6 cellular contexts compared by ENCODE assay signal in the genomic region with DNA sequence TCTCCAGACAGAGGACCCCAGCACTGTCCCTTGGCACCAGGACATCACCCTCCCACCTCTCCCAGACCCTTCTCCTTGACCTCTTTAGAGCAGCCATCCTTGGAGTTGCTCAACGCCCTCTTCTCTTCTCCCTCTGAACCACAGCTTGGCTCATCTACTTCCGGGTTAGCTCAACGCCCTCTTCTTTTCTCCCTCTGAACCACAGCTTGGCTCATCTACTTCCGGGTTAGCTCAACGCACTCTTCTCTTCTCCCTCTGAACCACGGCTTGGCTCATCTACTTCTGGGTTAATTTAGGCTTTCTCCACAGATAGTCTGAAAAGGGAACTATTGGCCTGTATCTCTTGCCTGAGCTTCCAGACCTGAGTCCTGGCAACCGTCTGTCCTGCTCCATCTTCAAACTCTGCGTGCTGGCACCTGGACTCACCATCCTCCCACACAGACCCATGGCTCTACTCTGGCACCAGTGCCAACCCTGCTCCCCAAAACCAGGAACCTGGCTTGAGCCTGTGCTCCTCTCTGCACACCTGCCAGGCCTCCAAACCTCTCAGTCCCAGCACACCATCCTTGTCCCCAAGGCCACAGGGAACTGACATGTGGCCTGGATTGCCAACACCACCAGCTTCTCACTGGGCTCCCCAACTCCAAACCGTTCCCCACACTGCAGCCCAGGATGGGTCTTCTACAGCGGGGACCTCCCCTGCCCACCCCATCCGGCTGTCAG. TPM values are rescaled to one million over a fixed set of nuclear protein-coding genes. Genes with fewer than 3 reads are reported as not detected.
A peak's percentile ranks its signal among the peaks of the same experiment; 100 is the strongest.
DNase-seq lines count a peak whose midpoint lies in the region; ATAC-seq, FAIRE-seq and TF ChIP-seq lines count a peak whose summit lies in the region.

No MANE protein-coding gene starts in this region.

- H2AFZ ChIP-seq in astrocyte (ENCODE audit: low read depth, low read length) = no peak overlapping the region

- H3K9me3 Mint-ChIP-seq in astrocyte (ENCODE audit: unreplicated experiment) (peaks cover 2% of the 10 kb centered on the region), osteocyte (ENCODE audit: unreplicated experiment) (no peaks in the 10 kb centered on the region)

- peak; percentile 55 for DNase-seq in HT-29 (ENCODE audit: low spot score)
- no peak for DNase-seq in astrocyte (ENCODE audit: low read depth)
- DNase-seq in osteocyte (ENCODE audit: extremely low spot score, unreplicated experiment) = no peak
- DNase-seq in G401 (ENCODE audit: low spot score) = no peak
- DNase-seq in islet precursor cell = no peak

- H3K4me3 Mint-ChIP-seq in astrocyte (ENCODE audit: unreplicated experiment) = peak overlapping the region; percentile 77
- H3K4me3 Mint-ChIP-seq in osteocyte (ENCODE audit: unreplicated experiment) = peak overlapping the region; percentile 50

- peak overlapping the region; percentile 75 for H3K4me2 ChIP-seq in astrocyte (ENCODE audit: low read length)

- no peaks in the 10 kb centered on the region for H3K9me3 ChIP-seq in astrocyte (ENCODE audit: insufficient read depth, low read depth, low read length)

- H3K27me3 Mint-ChIP-seq in astrocyte (ENCODE audit: low read depth, unreplicated experiment) = no peaks in the 10 kb centered on the region
- H3K27me3 Mint-ChIP-seq in osteocyte (ENCODE audit: unreplicated experiment) = no peaks in the 10 kb centered on the region

- peak overlapping the region; percentile 25 for H3K4me3 ChIP-seq in astrocyte (ENCODE audit: insufficient read depth, low read depth, low read length)

- H3K27me3 ChIP-seq in astrocyte (ENCODE audit: insufficient read depth, low read length) = no peaks in the 10 kb centered on the region

- H3K27ac Mint-ChIP-seq in astrocyte (ENCODE audit: unreplicated experiment) = peak overlapping the region; percentile 97
- peak overlapping the region; percentile 92 for H3K27ac Mint-ChIP-seq in osteocyte (ENCODE audit: unreplicated experiment)

- peaks cover 61% of the 10 kb centered on the region for H3K79me2 ChIP-seq in astrocyte (ENCODE audit: insufficient read depth, low read length)

- no peak for FAIRE-seq in astrocyte (lab: Jason Lieb, UNC)

- H3K36me3 ChIP-seq in astrocyte (ENCODE audit: insufficient read depth, low read length) = peaks cover 10% of the 10 kb centered on the region

- H3K9ac ChIP-seq in astrocyte (ENCODE audit: low read length) = peak overlapping the region; percentile 51

- H3K27ac ChIP-seq in astrocyte (ENCODE audit: low read depth, low read length) = peak overlapping the region; percentile 85

- H4K20me1 ChIP-seq in astrocyte (ENCODE audit: insufficient read depth, low read length) = peaks cover 18% of the 10 kb centered on the region

- H3K4me1 ChIP-seq in astrocyte (ENCODE audit: insufficient read depth, low read length) = peaks cover 62% of the 10 kb centered on the region

- in situ Hi-C loops in G401 (cut with HindIII; ENCODE audit: low sequenced_read_pairs) = no loop called here

- no peak for TF ChIP-seq CTCF in astrocyte (IDR thresholded peaks at IDR 0.05; ENCODE audit: insufficient read depth, low read depth, low read length)
- TF ChIP-seq CTCF in osteocyte (IDR thresholded peaks at IDR 0.05) = no peak

- peaks cover 62% of the 10 kb centered on the region for H3K4me1 Mint-ChIP-seq in astrocyte (ENCODE audit: low read depth, unreplicated experiment)
- peaks cover 77% of the 10 kb centered on the region for H3K4me1 Mint-ChIP-seq in osteocyte (ENCODE audit: unreplicated experiment)

- H3K36me3 Mint-ChIP-seq in astrocyte (ENCODE audit: low read depth, unreplicated experiment) (peaks cover 47% of the 10 kb centered on the region), osteocyte (ENCODE audit: unreplicated experiment) (peaks cover 40% of the 10 kb centered on the region)

- no peak for ATAC-seq in HG02588 (IDR thresholded peaks at IDR 0.05; ENCODE audit: unreplicated experiment)

RNA-seq across cellular contexts. Expression of a gene that starts 25.3 kb away (rescaled TPM):
- total RNA-seq in HT-29 (2014; rRNA removed; shearing (Covaris generic)) = 67.5 and 70.9 TPM in 2 replicates
- 35.8 and 38.9 TPM in 2 replicates for total RNA-seq in astrocyte
- 63.0 and 64.6 TPM in 2 replicates for total RNA-seq in osteocyte
- total RNA-seq in G401 (2014; rRNA removed; shearing (Covaris generic)) = 37.1 and 44.6 TPM in 2 replicates

RNA-seq across cellular contexts. Expression of a gene that starts 49.3 kb away (rescaled TPM):
- total RNA-seq in HT-29 (2014; rRNA removed; shearing (Covaris generic)) = 4.3 and 4.7 TPM in 2 replicates
- 5.6 and 8.0 TPM in 2 replicates for total RNA-seq in astrocyte
- 3.0 and 3.7 TPM in 2 replicates for total RNA-seq in osteocyte
- 0.80 and 1.4 TPM in 2 replicates for total RNA-seq in G401 (2014; rRNA removed; shearing (Covaris generic))

RNA-seq across cellular contexts. Expression of a gene that starts 59.5 kb away (rescaled TPM):
- total RNA-seq in HT-29 (2014; rRNA removed; shearing (Covaris generic)) = 81.9 and 94.2 TPM in 2 replicates
- total RNA-seq in astrocyte (125 and 127 TPM in 2 replicates), osteocyte (99.7 and 112 TPM in 2 replicates)
- total RNA-seq in G401 (2014; rRNA removed; shearing (Covaris generic)) = 110 and 120 TPM in 2 replicates

RNA-seq across cellular contexts. Expression of a gene that starts 59.6 kb away (rescaled TPM):
- total RNA-seq in HT-29 (2014; rRNA removed; shearing (Covaris generic)) = 0.10 and 0.29 TPM in 2 replicates
- total RNA-seq in astrocyte (2.7 and 3.2 TPM in 2 replicates), osteocyte (1.1 and 1.6 TPM in 2 replicates)
- total RNA-seq in G401 (2014; rRNA removed; shearing (Covaris generic)) = 66.8 and 98.7 TPM in 2 replicates
